ENCODE assay signal across 8 cellular contexts in the genomic region with DNA sequence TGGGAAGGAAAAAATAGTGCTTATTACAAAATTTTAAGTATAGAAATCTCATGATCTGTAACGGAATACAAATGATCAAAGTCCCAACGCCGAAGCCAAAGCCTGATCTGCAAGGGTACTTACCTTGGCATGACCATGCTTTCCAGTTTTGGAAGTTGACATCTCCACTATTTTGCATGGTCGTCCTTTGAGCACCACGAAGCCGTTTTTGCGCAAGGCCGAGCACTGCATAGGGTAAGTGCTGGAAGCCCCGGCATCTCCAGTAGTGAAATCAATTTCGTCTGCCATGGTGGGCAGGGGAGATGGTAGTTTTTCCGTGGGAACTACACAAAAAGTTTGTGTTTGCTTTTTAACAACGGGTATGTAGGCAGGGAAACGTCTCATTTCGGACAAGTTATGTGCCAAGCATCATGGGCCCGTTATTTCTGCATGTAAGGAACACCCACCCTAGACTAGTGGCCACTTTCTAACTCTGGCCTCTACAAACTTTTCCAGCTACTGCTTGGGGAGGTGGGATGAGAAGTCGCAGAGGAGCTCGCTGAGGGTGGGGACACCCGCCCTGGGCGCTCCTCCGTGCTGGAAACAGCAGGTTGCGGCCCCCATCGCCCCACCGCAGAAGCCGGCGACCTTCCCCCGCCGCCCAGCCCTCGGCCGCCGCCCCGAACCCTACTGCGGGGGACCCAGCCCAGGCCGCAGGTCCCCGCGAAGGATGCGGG. TPM values are rescaled to one million over a fixed set of nuclear protein-coding genes. Genes with fewer than 3 reads are reported as not detected.
DNase-seq lines count a peak whose midpoint lies in the region; ATAC-seq, FAIRE-seq and TF ChIP-seq lines count a peak whose summit lies in the region.

No MANE protein-coding gene starts in this region.

- H2AK5ac ChIP-seq in H1 (ENCODE audit: low read depth, low read length), result no peak overlapping the region

- TF ChIP-seq CTCF in AG04450 (IDR thresholded peaks at IDR 0.05; ENCODE audit: low read depth, low read length), result no peak
- no peak for TF ChIP-seq CTCF in H1 (IDR thresholded peaks at IDR 0.05; ENCODE audit: control extremely low read depth in 1 of 3, insufficient read depth in 1 of 3, low read depth in 1 of 3, low read length in 3 of 3)
- no peak for TF ChIP-seq CTCF in omental fat pad (IDR thresholded peaks at IDR 0.05)

- TF ChIP-seq POLR2A in H1 (IDR thresholded peaks at IDR 0.05; ENCODE audit: control extremely low read depth in 1 of 2, low read depth in 2 of 2, low read length in 2 of 2), result no peak

- CTCF ChIA-PET in AG04450 (lab: Charles Lee) (no interaction called here), H1 (lab: Charles Lee; ENCODE audit: partially characterized antibody) (interaction anchor here (1.2 kb wide), 1 partner anchor 37 kb away, joined by 3 read pairs; no protein-coding TSS in a partner anchor)

- H3K23ac ChIP-seq in H1 (ENCODE audit: insufficient read length), result no peak overlapping the region

- H3K4me2 ChIP-seq in H1 (ENCODE audit: insufficient read depth in 1 of 2, low read depth in 2 of 2, low read length in 2 of 2), result peak overlapping the region; percentile 95 to 96

- peaks cover 7% of the 10 kb centered on the region for H3K23me2 ChIP-seq in H1 (ENCODE audit: low read depth, low read length)

- no peak for DNase-seq in AG04450 (ENCODE audit: low read depth, low spot score)
- DNase-seq in RPMI7951 (ENCODE audit: low read depth), result peak; percentile 32
- peak in 1 of 2 experiments; percentile 51 for DNase-seq in H1 (ENCODE audit: low read depth in 1 of 2, low spot score in 2 of 2)
- no peak for DNase-seq in omental fat pad (ENCODE audit: low spot score)
- DNase-seq in NCI-H1436 treated with DMSO at 0.1 percent for 48 hours (lab: John Stamatoyannopoulos, UW), result no peak

- no peak overlapping the region for H4K5ac ChIP-seq in H1 (ENCODE audit: insufficient read length, low read depth, low read length)

- no peak overlapping the region for H2BK15ac ChIP-seq in H1 (ENCODE audit: low read length)

- H3K27me3 ChIP-seq in AG04450 (ENCODE audit: control insufficient read depth, insufficient read depth, low read length) (no peaks in the 10 kb centered on the region), H1 (replicated peaks in 1 of 4; ENCODE audit: control insufficient read depth in 3 of 4, extremely low read depth in 1 of 4, insufficient read depth in 3 of 4, low read length in 3 of 4) (peaks cover 0 to 17% (median 12%) of the 10 kb centered on the region in 4 experiments; a peak in 6 of 7 replicates), mucosa of rectum (ENCODE audit: control insufficient read depth in 2 of 2, insufficient read depth in 2 of 2, low read length in 2 of 2) (peaks cover 0 to 3% of the 10 kb centered on the region in 2 donors)

- 20% methylated on average over 35 of the region's 36 CpGs; no CpG with 5 or more reads in 1 of the 2 experiments for WGBS in H1 (ENCODE audit: extremely low coverage in 1 of 2, insufficient coverage in 1 of 2, insufficient read length in 1 of 2, insufficient replicate concordance in 2 of 2, low coverage in 1 of 2, low lambda C conversion rate in 2 of 2, missing lambda C conversion rate in 1 of 2), 2 experiments

- H4K91ac ChIP-seq in H1 (replicated peaks; ENCODE audit: insufficient read length, low read length), result no peak overlapping the region

- no peak overlapping the region for H3K4ac ChIP-seq in H1 (replicated peaks; ENCODE audit: insufficient read length, low read depth, low read length)

- H4K20me1 ChIP-seq in H1 (replicated peaks in 1 of 2; ENCODE audit: control insufficient read depth in 1 of 2, insufficient read depth in 2 of 2, low read length in 2 of 2), result peaks cover 0 to 5% of the 10 kb centered on the region in 2 experiments

- no peak for FAIRE-seq in H1 (lab: Jason Lieb, UNC)

- H2BK5ac ChIP-seq in H1 (ENCODE audit: low read depth, low read length), result no peak overlapping the region

- H3K4me1 ChIP-seq in H1 (replicated peaks in 1 of 4; ENCODE audit: control insufficient read depth in 3 of 4, insufficient read depth in 4 of 4, low read length in 3 of 4), result peaks cover 0 to 5% (median 2%) of the 10 kb centered on the region in 4 experiments; a peak in 3 of 7 replicates
- H3K4me1 ChIP-seq in mucosa of rectum (ENCODE audit: control insufficient read depth in 2 of 2, insufficient read depth in 2 of 2, low read length in 2 of 2), result peaks cover 4 to 5% of the 10 kb centered on the region in 2 donors

- H2BK20ac ChIP-seq in H1 (ENCODE audit: low read length), result no peak overlapping the region

- H3K9me3 ChIP-seq in AG04450 (ENCODE audit: control insufficient read depth, insufficient read depth, low read length), result peaks cover 10% of the 10 kb centered on the region
- peaks cover 15 to 16% of the 10 kb centered on the region in 2 experiments for H3K9me3 ChIP-seq in H1 (ENCODE audit: insufficient read depth in 2 of 2, low read depth in 1 of 2, low read length in 1 of 2)
- no peaks in the 10 kb centered on the region for H3K9me3 ChIP-seq in mucosa of rectum (ENCODE audit: control insufficient read depth in 2 of 2, low read length in 2 of 2)

- peak overlapping the region; percentile 24; the same call in 1 of the 2 replicates for H2AFZ ChIP-seq in H1 (ENCODE audit: low read length)

- no peak overlapping the region for H3K18ac ChIP-seq in H1 (ENCODE audit: extremely low read depth, low read length)

- no peak overlapping the region for H3K56ac ChIP-seq in H1 (replicated peaks; ENCODE audit: insufficient read length, low read depth, low read length)

- TF ChIP-seq EP300 in H1 (IDR thresholded peaks at IDR 0.05; ENCODE audit: borderline replicate concordance in 1 of 2, low read depth in 2 of 2, low read length in 2 of 2), result no peak

- POLR2A ChIA-PET in AG04450 (lab: Yijun Ruan, JAX) (interaction anchor here (2.1 kb wide), 1 partner anchor 38 kb away, joined by 12 read pairs; a partner anchor contains a TSS), H1 (lab: Charles Lee; ENCODE audit: partially characterized antibody) (interaction anchor here (0.9 to 2.3 kb wide), 7 partner anchors 15 to 95 kb away, joined by 3 to 15 read pairs (median 4); a partner anchor contains a TSS)

- no peak overlapping the region for H3K14ac ChIP-seq in H1 (ENCODE audit: insufficient read length)

- no peak overlapping the region for H2BK120ac ChIP-seq in H1 (replicated peaks; ENCODE audit: low read depth, low read length)

- no peaks in the 10 kb centered on the region for H3K79me2 ChIP-seq in H1 (ENCODE audit: control insufficient read depth in 1 of 2, insufficient read depth in 2 of 2, low read length in 2 of 2)

- H3K36me3 ChIP-seq in H1 (ENCODE audit: control insufficient read depth in 2 of 4, insufficient read depth in 4 of 4, low read length in 3 of 4) (no peaks in the 10 kb centered on the region), mucosa of rectum (ENCODE audit: control insufficient read depth in 2 of 2, insufficient read depth in 2 of 2, low read length in 2 of 2) (no peaks in the 10 kb centered on the region)

- ATAC-seq in GM21390 (IDR thresholded peaks at IDR 0.05; ENCODE audit: unreplicated experiment), result peak; percentile 1
- no peak for ATAC-seq in omental fat pad (ENCODE audit: low FRiP score)
- ATAC-seq in GM21717 (IDR thresholded peaks at IDR 0.05; ENCODE audit: unreplicated experiment), result no peak

- H2BK12ac ChIP-seq in H1 (ENCODE audit: low read depth, low read length), result no peak overlapping the region

- H3K9ac ChIP-seq in H1 (replicated peaks in 1 of 4; ENCODE audit: extremely low read depth in 1 of 4, low read depth in 3 of 4, low read length in 3 of 4) (peak overlapping the region in 3 of 4 experiments; percentile 35 to 47 (median 44); a peak in 4 of 7 replicates), mucosa of rectum (ENCODE audit: low read depth in 1 of 2, low read length in 2 of 2) (peak overlapping the region in 1 of 2 donors; percentile 65)

- H4K8ac ChIP-seq in H1 (ENCODE audit: extremely low read depth, insufficient read depth, low read length), result no peak overlapping the region

- no peak overlapping the region for H3K27ac ChIP-seq in AG04450 (ENCODE audit: low read depth, low read length)
- no peak overlapping the region for H3K27ac ChIP-seq in H1 (ENCODE audit: low read depth, low read length)
- H3K27ac ChIP-seq in mucosa of rectum (ENCODE audit: low read depth in 2 of 2, low read length in 2 of 2), result no peak overlapping the region

- no peaks in the 10 kb centered on the region; the same call in 1 of the 2 replicates for H3K79me1 ChIP-seq in H1 (ENCODE audit: low read depth, low read length)

- no peak for TF ChIP-seq RAD21 in H1 (IDR thresholded peaks at IDR 0.05 in 1 of 2, conservative IDR thresholded peaks at IDR 0.05 in 1 of 2; ENCODE audit: low read depth in 2 of 2, low read length in 2 of 2)

- H3K4me3 ChIP-seq in AG04450 (ENCODE audit: low read depth, low read length) (peak overlapping the region; percentile 80), H1 (ENCODE audit: extremely low read depth in 1 of 4, insufficient read depth in 2 of 4, low read depth in 3 of 4, low read length in 4 of 4) (peak overlapping the region; percentile 63 to 80 (median 70)), mucosa of rectum (ENCODE audit: low read length in 2 of 2) (peak overlapping the region; percentile 67)

RNA-seq across cellular contexts. Expression of a gene that starts 0.8 kb away (rescaled TPM):
- polyA plus RNA-seq in AG04450 (2011; rRNA removed) (17.6 and 20.5 TPM in 2 replicates), H1 (2011; rRNA removed) (1.5 and 1.6 TPM in 2 replicates)
- polyA minus RNA-seq in AG04450 (2011; rRNA and poly(A)+ RNA removed), result 12.2 and 19.4 TPM in 2 replicates
- total RNA-seq in RPMI7951 (2014; rRNA removed; shearing (Covaris generic)), result 16.7 and 18.5 TPM in 2 replicates
- total RNA-seq in H1 (2021; fragmentation: NEBNext Ultra II Directional; extraction: Animal tissue kit (Norgen Biotek cat#: 25700)), result 13.8 and 15.0 TPM in 2 replicates
- polyA plus RNA-seq in H1 (2011; cell fraction: cytosol; rRNA removed), result 2.1 TPM
- polyA plus RNA-seq in H1 (2011; cell fraction: nucleus; rRNA removed), result 1.1 TPM
- 5.2 to 10.6 TPM (median 8.2 TPM) in 4 replicates for polyA plus RNA-seq in H1 (2012, experiment 1 of 2)
- polyA plus RNA-seq in H1 (2012, experiment 2 of 2), result 0.50 TPM
- 7.1 TPM for polyA plus RNA-seq in H1 (2013, experiment 1 of 2)
- 6.4 TPM for polyA plus RNA-seq in H1 (2013, experiment 2 of 2)
- 7.4 and 10.3 TPM in 2 replicates for polyA minus RNA-seq in H1 (2011; rRNA and poly(A)+ RNA removed)
- polyA minus RNA-seq in H1 (2011; cell fraction: cytosol; rRNA and poly(A)+ RNA removed), result 1.3 TPM
- polyA minus RNA-seq in H1 (2011; cell fraction: nucleus; rRNA and poly(A)+ RNA removed), result 4.3 TPM
- 10 to 100 TPM in 1 of 4 donors, 1 to 10 TPM in 3; 4.3 to 10.4 (median 7.8) TPM for total RNA-seq in omental fat pad

RNA-seq across cellular contexts. Expression of a gene that starts 37.7 kb away (rescaled TPM):
- 121 and 171 TPM in 2 replicates for polyA plus RNA-seq in AG04450 (2011; rRNA removed)
- 3.6 and 9.8 TPM in 2 replicates for polyA minus RNA-seq in AG04450 (2011; rRNA and poly(A)+ RNA removed)
- 241 and 277 TPM in 2 replicates for total RNA-seq in RPMI7951 (2014; rRNA removed; shearing (Covaris generic))
- total RNA-seq in H1 (2021; fragmentation: NEBNext Ultra II Directional; extraction: Animal tissue kit (Norgen Biotek cat#: 25700)), result 271 and 280 TPM in 2 replicates
- 40.0 and 99.9 TPM in 2 replicates for polyA plus RNA-seq in H1 (2011; rRNA removed)
- 158 TPM for polyA plus RNA-seq in H1 (2011; cell fraction: cytosol; rRNA removed)
- 10.1 TPM for polyA plus RNA-seq in H1 (2011; cell fraction: nucleus; rRNA removed)
- polyA plus RNA-seq in H1 (2012, experiment 1 of 2), result 121 to 356 TPM (median 153 TPM) in 4 replicates
- 1,071 TPM for polyA plus RNA-seq in H1 (2012, experiment 2 of 2)
- 805 TPM for polyA plus RNA-seq in H1 (2013, experiment 1 of 2)
- polyA plus RNA-seq in H1 (2013, experiment 2 of 2), result 862 TPM
- 6.2 and 6.6 TPM in 2 replicates for polyA minus RNA-seq in H1 (2011; rRNA and poly(A)+ RNA removed)
- polyA minus RNA-seq in H1 (2011; cell fraction: cytosol; rRNA and poly(A)+ RNA removed), result 13.1 TPM
- polyA minus RNA-seq in H1 (2011; cell fraction: nucleus; rRNA and poly(A)+ RNA removed), result 28.3 TPM
- total RNA-seq in omental fat pad, result 100 to 1,000 TPM in 1 of 4 donors, 10 to 100 TPM in 3; 84.2 to 108 (median 98.3) TPM
